ENCODE assay signal across 19 cellular contexts in genomic region chr9:14147738-14148137, GRCh38.
A peak's percentile ranks its signal among the peaks of the same experiment; 100 is the strongest.
DNase-seq lines count a peak whose midpoint lies in the region; ATAC-seq and TF ChIP-seq lines count a peak whose summit lies in the region.
"Had no signal": no experiment of that assay in that cellular context is flagged by ENCODE, and none has a peak within 500 bp of the region (broad histone marks: within the 10 kb centered on the region; RNA-seq: fewer than 3 reads in every experiment).

No MANE protein-coding gene starts in this region.

- no peak overlapping the region for H2AK5ac ChIP-seq in trophoblast cell (ENCODE audit: low read length)

- H3K9ac ChIP-seq in trophoblast cell (ENCODE audit: low read length), result no peak overlapping the region
- H3K9ac ChIP-seq: BLaER1 treated with 17β-estradiol and CSF1 and Interleukin-3, amounts not matched to agents 10 nM and 100 nM had no signal

- H3K79me2 ChIP-seq in trophoblast cell (ENCODE audit: control insufficient read depth, insufficient read depth, low read length, poor library complexity), result no peaks in the 10 kb centered on the region

- H3K27ac ChIP-seq in trophoblast cell (ENCODE audit: low read depth, low read length) (no peak overlapping the region), vagina (no peak overlapping the region)
- H3K27ac ChIP-seq: BLaER1 treated with 17β-estradiol and CSF1 and Interleukin-3, amounts not matched to agents 10 nM and 100 nM had no signal

- H3K4ac ChIP-seq in trophoblast cell (ENCODE audit: low read depth, low read length), result no peak overlapping the region

- no peak overlapping the region for H2BK5ac ChIP-seq in trophoblast cell (ENCODE audit: low read depth, low read length, poor library complexity)

- no peak overlapping the region for H3K14ac ChIP-seq in trophoblast cell (ENCODE audit: low read length)

- DNase-seq in MG63, result peak; percentile 91
- DNase-seq in RKO (ENCODE audit: low spot score), result peak; percentile 19
- DNase-seq in fibroblast of mammary gland (ENCODE audit: low read depth), result peak; percentile 19
- no peak for DNase-seq in trophoblast cell
- DNase-seq in vagina (ENCODE audit: extremely low spot score in 2 of 2), result no peak
- DNase-seq: AML-193; BE2C; CD4-positive, alpha-beta T cell; CD8-positive, alpha-beta memory T cell; DMS 273 treated with DMSO at 0.1 percent for 48 hours; DMS79; EL; GDM1; GOT3; HFFc6 had no signal

- H3K36me3 ChIP-seq in MG63 (peaks cover 44% of the 10 kb centered on the region), trophoblast cell (ENCODE audit: control insufficient read depth in 1 of 2, insufficient read depth in 2 of 2, low read length in 2 of 2) (no peaks in the 10 kb centered on the region), vagina (no peaks in the 10 kb centered on the region)
- H3K36me3 ChIP-seq: BLaER1 treated with 17β-estradiol and CSF1 and Interleukin-3, amounts not matched to agents 10 nM and 100 nM; HAP-1 had no signal

- intact Hi-C loops in vagina (cut with DNase I), result no loop called here

- ATAC-seq in HG02885 (IDR thresholded peaks at IDR 0.05; ENCODE audit: poor library complexity, unreplicated experiment), result no peak
- ATAC-seq: GM12878 had no signal

- WGBS in trophoblast cell (ENCODE audit: extremely low coverage, insufficient coverage, insufficient read length), result no CpG with 5 or more reads among the region's 1 CpG

- no peak overlapping the region for H4K12ac ChIP-seq in trophoblast cell (ENCODE audit: low read depth, low read length)

- H3K4me3 ChIP-seq in MG63 (no peak overlapping the region), fibroblast of mammary gland (ENCODE audit: control insufficient read depth, low read depth, low read length) (no peak overlapping the region), trophoblast cell (ENCODE audit: low read depth, low read length) (no peak overlapping the region), vagina (no peak overlapping the region)
- H3K4me3 ChIP-seq: BLaER1 treated with 17β-estradiol and CSF1 and Interleukin-3, amounts not matched to agents 10 nM and 100 nM; GM12878; HAP-1 had no signal

- H3K79me1 ChIP-seq in trophoblast cell (ENCODE audit: low read length), result no peaks in the 10 kb centered on the region

- TF ChIP-seq CTCF in fibroblast of mammary gland (conservative IDR thresholded peaks at IDR 0.05; ENCODE audit: control insufficient read depth, insufficient read depth, low read depth, low read length), result no peak
- no peak for TF ChIP-seq CTCF in vagina (IDR thresholded peaks at IDR 0.05)

- no peak overlapping the region for H4K8ac ChIP-seq in trophoblast cell (ENCODE audit: low read depth, low read length)

- no peaks in the 10 kb centered on the region for H3K27me3 ChIP-seq in MG63
- no peaks in the 10 kb centered on the region for H3K27me3 ChIP-seq in trophoblast cell (ENCODE audit: insufficient read depth, low read length)
- no peaks in the 10 kb centered on the region for H3K27me3 ChIP-seq in vagina
- H3K27me3 ChIP-seq: BE2C; BLaER1 treated with 17β-estradiol and CSF1 and Interleukin-3, amounts not matched to agents 10 nM and 100 nM had no signal

- no peak overlapping the region for H2AFZ ChIP-seq in trophoblast cell (ENCODE audit: insufficient read depth, low read length, poor library complexity)

- no peak overlapping the region for H3K18ac ChIP-seq in trophoblast cell (ENCODE audit: low read length)

- H2BK12ac ChIP-seq in trophoblast cell (ENCODE audit: low read length), result no peak overlapping the region

- H2BK120ac ChIP-seq in trophoblast cell (ENCODE audit: insufficient read depth, low read length, poor library complexity), result no peak overlapping the region

- no peak for TF ChIP-seq POLR2A in vagina (IDR thresholded peaks at IDR 0.05)

- no peak overlapping the region for H3K4me2 ChIP-seq in trophoblast cell (ENCODE audit: low read length)
- H3K4me2 ChIP-seq: BLaER1 treated with 17β-estradiol and CSF1 and Interleukin-3, amounts not matched to agents 10 nM and 100 nM had no signal

- H3K4me1 ChIP-seq in trophoblast cell (ENCODE audit: control insufficient read depth in 1 of 2, insufficient read depth in 2 of 2, low read length in 2 of 2) (no peaks in the 10 kb centered on the region), vagina (peaks cover 9% of the 10 kb centered on the region)
- H3K4me1 ChIP-seq: BE2C; BLaER1 treated with 17β-estradiol and CSF1 and Interleukin-3, amounts not matched to agents 10 nM and 100 nM had no signal

- no peaks in the 10 kb centered on the region for H3K9me3 ChIP-seq in MG63
- H3K9me3 ChIP-seq in trophoblast cell (ENCODE audit: insufficient read depth, low read depth, low read length), result no peaks in the 10 kb centered on the region
- H3K9me3 ChIP-seq in vagina, result no peaks in the 10 kb centered on the region
- H3K9me3 ChIP-seq: BE2C; BLaER1 treated with 17β-estradiol and CSF1 and Interleukin-3, amounts not matched to agents 10 nM and 100 nM; HAP-1 had no signal

- no peak overlapping the region for H4K91ac ChIP-seq in trophoblast cell (ENCODE audit: low read depth, low read length)

- H3K23ac ChIP-seq in trophoblast cell (ENCODE audit: low read length), result no peak overlapping the region

Comparison
In these comparisons a context has a peak if more than half of its experiments do, and no peak if none do; other contexts are left out.
1. DNase-seq: peak in MG63 (single experiment), RKO (single experiment) and fibroblast of mammary gland (single experiment); none in trophoblast cell (0 of 2) and vagina (0 of 2).